Comparison of ENCODE assay signal across 16 cellular contexts in the genomic region with DNA sequence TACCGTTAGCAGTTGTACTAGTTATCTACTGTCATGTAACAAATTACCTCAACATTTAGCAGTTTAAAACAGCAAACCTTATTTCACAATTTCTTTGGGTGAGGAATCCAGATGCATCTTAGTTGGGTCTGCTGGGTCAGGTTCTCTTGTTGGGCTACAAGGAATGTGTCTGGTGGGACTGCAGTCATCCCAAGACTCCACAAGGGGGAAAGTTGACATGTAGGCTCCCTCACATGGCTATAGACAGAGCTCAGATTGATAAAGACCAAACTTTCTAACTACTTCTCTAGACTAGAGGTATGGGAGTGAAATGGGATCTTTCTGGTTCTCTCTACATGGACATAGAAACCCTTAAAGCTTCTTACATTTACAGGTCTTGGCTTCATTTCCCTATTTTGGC.
"Had no signal": no experiment of that assay in that cellular context is flagged by ENCODE, and none has a peak within 500 bp of the region (broad histone marks: within the 10 kb centered on the region; RNA-seq: fewer than 3 reads in every experiment).

No MANE protein-coding gene starts in this region.

- H3K4me3 Mint-ChIP-seq: activated CD8-positive, alpha-beta T cell treated with anti-CD3 and anti-CD28 coated beads for 36 hours; activated naive CD8-positive, alpha-beta T cell treated with anti-CD3 and anti-CD28 coated beads, Interleukin-2, amount 50 U/mL, for 24 hours; activated T-helper 1 cell treated with anti-CD3 and anti-CD28 coated beads, Interleukin-12 subunit alpha, Interleukin-12 subunit beta, Interleukin-2, Interleukin-4 antibody, amounts not matched to agents 30 ng/mL and 10 ng/mL and 1 ng/mL, durations not matched to agents 14 hours and 24 hours and 36 hours; nephron progenitor cell; stimulated activated naive B cell treated with anti-CD40 and anti-IgM and Interleukin-4, amounts not matched to agents 10 μg/mL and 1 μg/mL and 100 μg/mL, for 72 hours had no signal

- H3K4me1 ChIP-seq: ascending aorta, psoas muscle, spleen, tibial nerve had no signal

- H3K36me3 ChIP-seq: ascending aorta, esophagus squamous epithelium, spleen, tibial nerve had no signal

- H3K9me3 ChIP-seq: esophagus squamous epithelium, psoas muscle had no signal

- H3K27me3 ChIP-seq: ascending aorta, esophagus squamous epithelium, tibial nerve had no signal

- H3K36me3 Mint-ChIP-seq: stimulated activated naive B cell treated with anti-CD40 and anti-IgM and Interleukin-4, amounts not matched to agents 10 μg/mL and 1 μg/mL and 100 μg/mL, for 72 hours had no signal

- H3K4me1 Mint-ChIP-seq: activated naive CD8-positive, alpha-beta T cell treated with anti-CD3 and anti-CD28 coated beads, Interleukin-2, amount 50 U/mL, for 24 hours; stimulated activated naive B cell treated with anti-CD40 and anti-IgM and Interleukin-4, amounts not matched to agents 10 μg/mL and 1 μg/mL and 100 μg/mL, for 72 hours had no signal

- H3K27ac ChIP-seq: ascending aorta, esophagus squamous epithelium, psoas muscle, spleen, tibial nerve had no signal

- H3K27ac Mint-ChIP-seq: activated CD8-positive, alpha-beta T cell treated with anti-CD3 and anti-CD28 coated beads for 36 hours; activated naive CD8-positive, alpha-beta T cell treated with anti-CD3 and anti-CD28 coated beads, Interleukin-2, amount 50 U/mL, for 24 hours; activated T-helper 1 cell treated with anti-CD3 and anti-CD28 coated beads, Interleukin-12 subunit alpha, Interleukin-12 subunit beta, Interleukin-2, Interleukin-4 antibody, amounts not matched to agents 30 ng/mL and 10 ng/mL and 1 ng/mL, durations not matched to agents 14 hours and 24 hours and 36 hours; nephron progenitor cell; stimulated activated naive B cell treated with anti-CD40 and anti-IgM and Interleukin-4, amounts not matched to agents 10 μg/mL and 1 μg/mL and 100 μg/mL, for 72 hours had no signal

- DNase-seq: activated CD4-positive, alpha-beta T cell treated with anti-CD3 and anti-CD28 coated beads for 1 hour; activated CD8-positive, alpha-beta T cell treated with anti-CD3 and anti-CD28 coated beads for 36 hours; activated naive CD4-positive, alpha-beta T cell; activated naive CD8-positive, alpha-beta T cell treated with anti-CD3 and anti-CD28 coated beads, Interleukin-2, amount 50 U/mL, for 24 hours; esophagus squamous epithelium; foreskin fibroblast; glutamatergic neuron; islet precursor cell; nephron progenitor cell; psoas muscle; spleen; stimulated activated CD4-positive, alpha-beta T cell treated with anti-CD3 and anti-CD28 coated beads, Interleukin-1b, Interleukin-23, amount 100 ng/mL, for 48 hours; stimulated activated naive B cell treated with anti-CD40 and anti-IgM and Interleukin-4, amounts not matched to agents 10 μg/mL and 1 μg/mL and 100 μg/mL, for 72 hours had no signal

- H3K4me3 ChIP-seq: ascending aorta, esophagus squamous epithelium, psoas muscle, spleen, tibial nerve had no signal

- H3K9me3 Mint-ChIP-seq: activated CD8-positive, alpha-beta T cell treated with anti-CD3 and anti-CD28 coated beads for 36 hours; activated naive CD8-positive, alpha-beta T cell treated with anti-CD3 and anti-CD28 coated beads, Interleukin-2, amount 50 U/mL, for 24 hours; activated T-helper 1 cell treated with anti-CD3 and anti-CD28 coated beads, Interleukin-12 subunit alpha, Interleukin-12 subunit beta, Interleukin-2, Interleukin-4 antibody, amounts not matched to agents 30 ng/mL and 10 ng/mL and 1 ng/mL, durations not matched to agents 14 hours and 24 hours and 36 hours had no signal
